22 cellular contexts compared by ENCODE assay signal in the genomic region with DNA sequence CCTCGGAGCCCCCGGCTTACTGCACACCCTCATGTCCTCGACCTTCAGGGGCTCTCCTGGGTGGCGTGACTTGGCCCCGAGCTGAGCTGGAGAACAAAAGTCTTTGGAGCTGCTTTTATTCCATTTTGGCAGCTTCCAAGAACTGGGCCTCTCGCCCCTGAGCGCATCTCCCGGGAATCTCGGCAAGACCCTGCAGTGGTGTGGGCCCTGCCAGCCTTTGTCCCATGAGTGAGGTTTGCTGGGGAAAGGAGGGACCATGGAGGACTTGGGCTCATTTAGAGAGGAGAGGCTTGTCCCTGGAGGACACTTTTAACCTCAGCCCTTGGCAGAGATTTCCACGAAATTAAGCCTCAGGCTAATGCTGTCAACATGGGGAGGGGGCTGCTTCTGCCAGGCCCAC.
DNase-seq lines count a peak whose midpoint lies in the region; ATAC-seq and FAIRE-seq lines count a peak whose summit lies in the region.
"Had no signal": no experiment of that assay in that cellular context is flagged by ENCODE, and none has a peak within 500 bp of the region (broad histone marks: within the 10 kb centered on the region; RNA-seq: fewer than 3 reads in every experiment).

No MANE protein-coding gene starts in this region.

- H3K4me3 Mint-ChIP-seq in central memory CD8-positive, alpha-beta T cell, result no peak overlapping the region
- H3K4me3 Mint-ChIP-seq: GM23338, IgD-negative memory B cell had no signal

- intact Hi-C loops in left ventricle myocardium superior (cut with micrococcal nuclease) (no loop called here), cardiac septum (cut with DNase I) (loop anchor here (5.0 kb wide), 1 partner anchor 68 kb away; no protein-coding TSS in a partner anchor), posterior cingulate gyrus (cut with DNase I) (no loop called here)

- no peak for FAIRE-seq in urothelium cell line (lab: Jason Lieb, UNC)
- FAIRE-seq: GM12878 had no signal

- H3K4me1 Mint-ChIP-seq in central memory CD8-positive, alpha-beta T cell, result no peaks in the 10 kb centered on the region

- peaks cover 67% of the 10 kb centered on the region for H3K27me3 Mint-ChIP-seq in central memory CD8-positive, alpha-beta T cell

- DNase-seq in DMS53 (lab: John Stamatoyannopoulos, UW), result peak; percentile 25
- no peak for DNase-seq in DMS53 treated with DMSO at 0.1 percent for 48 hours (lab: John Stamatoyannopoulos, UW; ENCODE audit: unreplicated experiment)
- peak; percentile 16 for DNase-seq in left ventricle myocardium superior
- DNase-seq in cardiac septum (ENCODE audit: low spot score), result no peak
- no peak for DNase-seq in central memory CD8-positive, alpha-beta T cell (ENCODE audit: low spot score in 2 of 2)
- peak; percentile 37 for DNase-seq in urothelium cell line (ENCODE audit: low spot score)
- no peak for DNase-seq in stimulated activated CD4-positive, alpha-beta T cell treated with anti-CD3 and anti-CD28 coated beads, Interleukin-15, amount 100 ng/mL, for 24 hours
- no peak for DNase-seq in posterior cingulate gyrus
- DNase-seq: 8988T, DMS79, EL, GDM1, HCEC 1CT, NCI-H1092, NCI-H1436 treated with DMSO at 0.1 percent for 48 hours, NCI-H187 treated with DMSO at 0.1 percent for 48 hours, NCI-H2107, NCI-H510A, NCI-H69 had no signal

- H3K27ac Mint-ChIP-seq in central memory CD8-positive, alpha-beta T cell (ENCODE audit: low read depth), result peak overlapping the region; percentile 13
- H3K27ac Mint-ChIP-seq: GM23338, IgD-negative memory B cell had no signal

- no peaks in the 10 kb centered on the region for H3K9me3 Mint-ChIP-seq in central memory CD8-positive, alpha-beta T cell
- H3K9me3 Mint-ChIP-seq: GM23338, IgD-negative memory B cell had no signal

- H3K36me3 Mint-ChIP-seq in central memory CD8-positive, alpha-beta T cell (ENCODE audit: insufficient read depth), result no peaks in the 10 kb centered on the region

- no peak for ATAC-seq in left ventricle myocardium superior
- ATAC-seq in central memory CD8-positive, alpha-beta T cell (replicated peaks; ENCODE audit: extremely low read depth, poor library complexity, severe bottlenecking), result no peak
- ATAC-seq: GM12878, GM23338 had no signal

Comparison
In these comparisons a context has a peak if more than half of its experiments do, and no peak if none do; other contexts are left out.
1. DNase-seq: peak in DMS53 (single experiment), left ventricle myocardium superior (single experiment) and urothelium cell line (single experiment); none in DMS53 treated with DMSO at 0.1 percent for 48 hours (single experiment), cardiac septum (single experiment), central memory CD8-positive, alpha-beta T cell (0 of 2), stimulated activated CD4-positive, alpha-beta T cell treated with anti-CD3 and anti-CD28 coated beads, Interleukin-15, amount 100 ng/mL, for 24 hours (single experiment) and posterior cingulate gyrus (0 of 10).